Comparison of ENCODE assay signal across 13 cellular contexts in the genomic region with DNA sequence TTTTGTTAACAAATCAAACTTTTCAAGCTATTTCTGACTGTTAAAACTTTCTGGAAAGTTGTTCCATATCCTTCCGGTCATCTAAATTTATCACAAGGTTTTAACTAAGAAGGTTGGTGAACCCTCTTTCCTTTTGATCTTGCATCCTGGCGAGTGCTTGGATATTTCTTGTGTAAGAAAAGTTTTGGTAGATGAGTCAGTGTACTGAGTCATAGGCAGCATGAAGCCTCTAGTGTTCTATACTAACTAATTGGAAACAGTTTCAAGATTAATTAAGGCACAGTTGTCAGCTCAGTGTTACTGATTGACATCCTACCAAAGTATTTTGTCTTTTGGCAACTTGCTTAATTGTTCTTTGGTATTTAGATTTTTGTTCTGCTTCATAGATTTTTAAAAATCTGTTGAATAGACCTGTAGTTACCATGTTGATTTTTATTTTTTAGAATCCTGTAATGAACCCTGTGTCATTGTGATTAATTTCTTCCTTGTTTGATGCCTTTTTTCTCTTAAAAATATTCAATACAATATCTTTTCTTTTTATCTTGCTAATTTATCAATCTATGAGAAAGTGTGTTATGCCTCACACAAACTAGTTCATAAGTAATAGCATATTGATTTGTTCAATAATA. TPM values are rescaled to one million over a fixed set of nuclear protein-coding genes. Genes with fewer than 3 reads are reported as not detected.
DNase-seq lines count a peak whose midpoint lies in the region; ATAC-seq, FAIRE-seq and TF ChIP-seq lines count a peak whose summit lies in the region.
"Had no signal": no experiment of that assay in that cellular context is flagged by ENCODE, and none has a peak within 500 bp of the region (broad histone marks: within the 10 kb centered on the region; RNA-seq: fewer than 3 reads in every experiment).

No MANE protein-coding gene starts in this region.

- no peak for ATAC-seq in HG02981 (IDR thresholded peaks at IDR 0.05; ENCODE audit: unreplicated experiment)
- ATAC-seq: activated T-cell treated with anti-CD3 and anti-CD28 coated beads, Interleukin-2, amount 50 U/mL, for 4 hours; naive thymus-derived CD8-positive, alpha-beta T cell had no signal

- H3K4me1 Mint-ChIP-seq in astrocyte (ENCODE audit: low read depth, unreplicated experiment): peaks cover 12% of the 10 kb centered on the region
- H3K4me1 Mint-ChIP-seq in immature natural killer cell: peaks cover 4 to 7% of the 10 kb centered on the region in 2 donors

- no peaks in the 10 kb centered on the region for H3K36me3 ChIP-seq in astrocyte (ENCODE audit: insufficient read depth, low read length)
- H3K36me3 ChIP-seq: esophagus muscularis mucosa had no signal

- H3K27ac Mint-ChIP-seq in astrocyte (ENCODE audit: unreplicated experiment) (peak overlapping the region; percentile 79), immature natural killer cell (no peak overlapping the region)
- H3K27ac Mint-ChIP-seq: naive thymus-derived CD8-positive, alpha-beta T cell had no signal

- peak; percentile 87 for DNase-seq in AG08395 (ENCODE audit: low spot score)
- DNase-seq in HTR-8/SVneo (ENCODE audit: insufficient read length, low spot score): peak; percentile 64
- DNase-seq in astrocyte (ENCODE audit: low read depth): peak; percentile 93
- DNase-seq in immature natural killer cell: no peak
- no peak for DNase-seq in COLO668 (lab: John Stamatoyannopoulos, UW; ENCODE audit: unreplicated experiment)
- no peak for DNase-seq in effector CD4-positive, alpha-beta T cell
- DNase-seq: activated T-cell treated with anti-CD3 and anti-CD28 coated beads, Interleukin-2, amount 50 U/mL, for 4 hours; naive thymus-derived CD8-positive, alpha-beta T cell; NCI-H1694 treated with DMSO at 0.1 percent for 48 hours had no signal

- H3K27ac ChIP-seq in astrocyte (ENCODE audit: low read depth, low read length): peak overlapping the region; percentile 61
- H3K27ac ChIP-seq: esophagus muscularis mucosa, SK-N-MC had no signal

- H3K4me2 ChIP-seq in astrocyte (ENCODE audit: low read length): peak overlapping the region; percentile 55

- peaks cover 8% of the 10 kb centered on the region for H3K4me1 ChIP-seq in astrocyte (ENCODE audit: insufficient read depth, low read length)

- peaks cover 3% of the 10 kb centered on the region for H3K36me3 Mint-ChIP-seq in astrocyte (ENCODE audit: low read depth, unreplicated experiment)
- H3K36me3 Mint-ChIP-seq in immature natural killer cell: peaks cover 0 to 4% (median 0%) of the 10 kb centered on the region in 3 donors

- H2AFZ ChIP-seq in astrocyte (ENCODE audit: low read depth, low read length): no peak overlapping the region

- no peak overlapping the region for H3K9ac ChIP-seq in astrocyte (ENCODE audit: low read length)

- H3K27me3 ChIP-seq in astrocyte (ENCODE audit: insufficient read depth, low read length): no peaks in the 10 kb centered on the region
- H3K27me3 ChIP-seq: esophagus muscularis mucosa had no signal

- H3K9me3 Mint-ChIP-seq in astrocyte (ENCODE audit: unreplicated experiment) (peaks cover under 1% of the 10 kb centered on the region), immature natural killer cell (peaks cover 0 to under 1% (median 0%) of the 10 kb centered on the region in 6 donors)

- H3K79me2 ChIP-seq in astrocyte (ENCODE audit: insufficient read depth, low read length): no peaks in the 10 kb centered on the region

- no peaks in the 10 kb centered on the region for H3K9me3 ChIP-seq in astrocyte (ENCODE audit: insufficient read depth, low read depth, low read length)
- H3K9me3 ChIP-seq: esophagus muscularis mucosa had no signal

- no peak overlapping the region for H3K4me3 Mint-ChIP-seq in astrocyte (ENCODE audit: unreplicated experiment)
- no peak overlapping the region for H3K4me3 Mint-ChIP-seq in immature natural killer cell
- H3K4me3 Mint-ChIP-seq: activated T-cell treated with anti-CD3 and anti-CD28 coated beads, Interleukin-2, amount 50 U/mL, for 4 hours; naive thymus-derived CD8-positive, alpha-beta T cell had no signal

- H4K20me1 ChIP-seq in astrocyte (ENCODE audit: insufficient read depth, low read length): no peaks in the 10 kb centered on the region

- FAIRE-seq in HTR-8/SVneo (lab: Jason Lieb, UNC) (no peak), astrocyte (lab: Jason Lieb, UNC) (peak; percentile 99), islet of Langerhans (lab: Jason Lieb, UNC) (peak; percentile 55)

- H3K4me3 ChIP-seq in astrocyte (ENCODE audit: insufficient read depth, low read depth, low read length): no peak overlapping the region
- H3K4me3 ChIP-seq: esophagus muscularis mucosa, SK-N-MC had no signal

- no peak for TF ChIP-seq CTCF in astrocyte (IDR thresholded peaks at IDR 0.05; ENCODE audit: insufficient read depth, low read depth, low read length)

- H3K27me3 Mint-ChIP-seq in astrocyte (ENCODE audit: low read depth, unreplicated experiment) (no peaks in the 10 kb centered on the region), immature natural killer cell (ENCODE audit: low read depth in 3 of 3) (no peaks in the 10 kb centered on the region)
- H3K27me3 Mint-ChIP-seq: naive thymus-derived CD8-positive, alpha-beta T cell had no signal

RNA-seq across cellular contexts. Expression of gene METTL15, which starts 38.0 kb away (rescaled TPM):
- 10.8 and 13.7 TPM in 2 replicates for total RNA-seq in astrocyte
- polyA plus RNA-seq in immature natural killer cell: 1 to 10 TPM; 5.2 to 7.4 (median 7.2) TPM

RNA-seq across cellular contexts. Expression of gene KIF18A, which starts 38.3 kb away (rescaled TPM):
- total RNA-seq in astrocyte: 2.5 and 3.8 TPM in 2 replicates
- 1 to 10 TPM in 2 of 3 donors, under 1 TPM in 1; 0.99 to 1.3 (median 1.1) TPM for polyA plus RNA-seq in immature natural killer cell

Comparison
In these comparisons a context has a peak if more than half of its experiments do, and no peak if none do; other contexts are left out.
1. DNase-seq: peak in AG08395 (single experiment), HTR-8/SVneo (single experiment) and astrocyte (single experiment); none in immature natural killer cell (0 of 3), COLO668 (single experiment) and effector CD4-positive, alpha-beta T cell (single experiment).